8 cellular contexts compared by ENCODE assay signal in the genomic region with DNA sequence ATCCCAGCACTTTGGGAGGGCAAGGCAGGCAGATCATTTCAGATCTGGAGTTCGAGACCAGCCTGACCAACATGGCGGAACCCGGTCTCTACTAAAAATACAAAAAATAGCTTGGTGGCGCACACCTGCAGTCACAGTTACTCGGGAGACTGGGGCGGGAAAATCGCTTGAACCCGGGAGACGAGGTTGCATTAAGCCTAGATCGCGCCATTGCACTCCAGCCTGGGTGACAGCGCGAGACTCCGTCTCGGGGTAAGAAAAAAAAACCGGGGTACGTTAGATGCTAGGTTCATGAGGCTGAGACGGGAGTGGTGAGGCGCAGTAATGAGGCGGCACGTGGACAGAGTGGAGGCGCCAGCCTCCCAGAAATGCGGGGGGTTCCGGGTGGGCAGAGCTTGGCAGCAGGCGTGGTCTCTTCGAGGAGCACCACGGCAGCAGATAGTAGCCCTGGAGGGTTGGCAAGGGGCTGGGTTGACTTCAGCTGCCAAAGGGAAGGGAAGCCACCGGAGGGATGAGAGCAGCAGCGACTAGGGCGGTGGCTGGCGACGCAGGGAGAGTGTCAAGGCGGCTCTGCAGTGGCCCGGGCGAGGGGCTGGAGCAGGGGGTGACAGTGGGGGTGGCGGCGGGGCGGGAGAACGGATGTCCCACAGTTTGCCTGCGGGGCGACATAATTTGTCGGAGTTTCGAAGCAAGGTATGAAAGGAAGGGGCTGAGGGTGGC. TPM values are rescaled to one million over a fixed set of nuclear protein-coding genes. Genes with fewer than 3 reads are reported as not detected.
A peak's percentile ranks its signal among the peaks of the same experiment; 100 is the strongest.
DNase-seq lines count a peak whose midpoint lies in the region; ATAC-seq and TF ChIP-seq lines count a peak whose summit lies in the region.

No MANE protein-coding gene starts in this region.

- H3K4me1 Mint-ChIP-seq in CD8-positive, alpha-beta memory T cell = peaks cover 29 to 55% (median 37%) of the 10 kb centered on the region in 3 donors
- peaks cover 32% of the 10 kb centered on the region for H3K4me1 Mint-ChIP-seq in neural crest cell

- no peaks in the 10 kb centered on the region for H4K20me1 ChIP-seq in OCI-LY3 (ENCODE audit: insufficient read depth, low read length)

- no peaks in the 10 kb centered on the region for H3K9me3 Mint-ChIP-seq in CD8-positive, alpha-beta memory T cell
- H3K9me3 Mint-ChIP-seq in neural crest cell = no peaks in the 10 kb centered on the region

- peak overlapping the region; percentile 94 for H3K4me3 ChIP-seq in CD8-positive, alpha-beta memory T cell (ENCODE audit: low read length)
- H3K4me3 ChIP-seq in OCI-LY3 (ENCODE audit: low read length) (peak overlapping the region; percentile 82), endocrine pancreas (ENCODE audit: control insufficient read depth, insufficient read depth, low read length) (no peak overlapping the region)

- H3K4me2 ChIP-seq in OCI-LY3 (ENCODE audit: low read length) = peak overlapping the region; percentile 90

- peaks cover 73% of the 10 kb centered on the region for H3K79me2 ChIP-seq in OCI-LY3 (ENCODE audit: low read length)

- no peaks in the 10 kb centered on the region for H3K9me3 ChIP-seq in CD8-positive, alpha-beta memory T cell (ENCODE audit: low read length)
- H3K9me3 ChIP-seq in OCI-LY3 (ENCODE audit: insufficient read depth, low read length) (no peaks in the 10 kb centered on the region), endocrine pancreas (ENCODE audit: control insufficient read depth, low read length) (no peaks in the 10 kb centered on the region)

- H3K36me3 Mint-ChIP-seq in CD8-positive, alpha-beta memory T cell = peaks cover 0 to 64% (median 10%) of the 10 kb centered on the region in 3 donors
- H3K36me3 Mint-ChIP-seq in neural crest cell (ENCODE audit: low read depth) = peaks cover 12% of the 10 kb centered on the region

- TF ChIP-seq CTCF in OCI-LY3 (IDR thresholded peaks at IDR 0.05; ENCODE audit: low read depth, low read length) (no peak), neural crest cell (conservative IDR thresholded peaks at IDR 0.05) (no peak)

- peak overlapping the region; percentile 78 to 97 (median 90) for H3K27ac Mint-ChIP-seq in CD8-positive, alpha-beta memory T cell
- no peak overlapping the region for H3K27ac Mint-ChIP-seq in neural crest cell (ENCODE audit: unreplicated experiment)

- H2AFZ ChIP-seq in OCI-LY3 (ENCODE audit: low read depth, low read length) = no peak overlapping the region

- H3K27me3 Mint-ChIP-seq in CD8-positive, alpha-beta memory T cell = no peaks in the 10 kb centered on the region
- no peaks in the 10 kb centered on the region for H3K27me3 Mint-ChIP-seq in neural crest cell (ENCODE audit: low read depth)

- H3K4me1 ChIP-seq in CD8-positive, alpha-beta memory T cell (ENCODE audit: insufficient read depth, low read length) = peaks cover 41% of the 10 kb centered on the region
- peaks cover 16% of the 10 kb centered on the region for H3K4me1 ChIP-seq in OCI-LY3 (ENCODE audit: low read length)
- peaks cover 9% of the 10 kb centered on the region for H3K4me1 ChIP-seq in endocrine pancreas (ENCODE audit: control insufficient read depth, insufficient read depth, low read length)

- H3K27me3 ChIP-seq in CD8-positive, alpha-beta memory T cell (ENCODE audit: insufficient read depth, low read length, poor library complexity, severe bottlenecking) = no peaks in the 10 kb centered on the region
- H3K27me3 ChIP-seq in OCI-LY3 (ENCODE audit: low read depth, low read length) (no peaks in the 10 kb centered on the region), endocrine pancreas (ENCODE audit: control insufficient read depth, insufficient read depth, low read length) (no peaks in the 10 kb centered on the region)

- peak overlapping the region; percentile 96 for H3K27ac ChIP-seq in CD8-positive, alpha-beta memory T cell (ENCODE audit: low read depth, low read length)
- peak overlapping the region; percentile 71 for H3K27ac ChIP-seq in OCI-LY3 (ENCODE audit: low read length)

- CTCF ChIA-PET in CD8-positive, alpha-beta memory T cell (lab: Charles Lee) = interaction anchor here (1.1 to 1.7 kb wide), 2 partner anchors 33 to 35 kb away, joined by 3 to 4 read pairs; no protein-coding TSS in a partner anchor

- peak overlapping the region; percentile 90 to 97 (median 93) for H3K4me3 Mint-ChIP-seq in CD8-positive, alpha-beta memory T cell
- H3K4me3 Mint-ChIP-seq in neural crest cell = peak overlapping the region; percentile 96

- peaks cover 38% of the 10 kb centered on the region for H3K36me3 ChIP-seq in CD8-positive, alpha-beta memory T cell (ENCODE audit: insufficient read depth, low read length)
- H3K36me3 ChIP-seq in OCI-LY3 (replicated peaks; ENCODE audit: low read depth, low read length) (peaks cover 45% of the 10 kb centered on the region), endocrine pancreas (ENCODE audit: control insufficient read depth, insufficient read depth, low read length) (no peaks in the 10 kb centered on the region)

- POLR2A ChIA-PET in CD8-positive, alpha-beta memory T cell (lab: Charles Lee) = interaction anchor here (1.0 to 2.8 kb wide), 3 partner anchors 20 to 105 kb away, joined by 4 to 16 read pairs (median 5); a partner anchor contains a TSS

- no peak for ATAC-seq in HG03520 (IDR thresholded peaks at IDR 0.05; ENCODE audit: unreplicated experiment)
- ATAC-seq in GM18519 (IDR thresholded peaks at IDR 0.05; ENCODE audit: low FRiP score, unreplicated experiment) = no peak

- no peak for DNase-seq in CD8-positive, alpha-beta memory T cell
- DNase-seq in neural crest cell (ENCODE audit: low read depth, low spot score) = no peak
- DNase-seq in NCI-H1436 treated with DMSO at 0.1 percent for 48 hours (lab: John Stamatoyannopoulos, UW) = no peak
- DNase-seq in SKM-1 (lab: John Stamatoyannopoulos, UW; ENCODE audit: unreplicated experiment) = no peak

- H3K9ac ChIP-seq in OCI-LY3 (ENCODE audit: low read length) = peak overlapping the region; percentile 85
- peak overlapping the region; percentile 45 for H3K9ac ChIP-seq in endocrine pancreas (ENCODE audit: control insufficient read depth, insufficient read depth, low read length)

RNA-seq across cellular contexts. Expression of a gene that starts 0.8 kb away (rescaled TPM):
- total RNA-seq in CD8-positive, alpha-beta memory T cell = 100 to 1,000 TPM; 206 to 208 TPM
- polyA plus RNA-seq in CD8-positive, alpha-beta memory T cell = 198 TPM
- 113 and 117 TPM in 2 replicates for total RNA-seq in neural crest cell

RNA-seq across cellular contexts. Expression of a gene that starts 7.1 kb away (rescaled TPM):
- 100 to 1,000 TPM; 119 to 124 TPM for total RNA-seq in CD8-positive, alpha-beta memory T cell
- polyA plus RNA-seq in CD8-positive, alpha-beta memory T cell = 29.0 TPM
- 249 and 261 TPM in 2 replicates for total RNA-seq in neural crest cell

RNA-seq across cellular contexts. Expression of a gene that starts 14.8 kb away (rescaled TPM):
- not detected for total RNA-seq in CD8-positive, alpha-beta memory T cell
- polyA plus RNA-seq in CD8-positive, alpha-beta memory T cell = not detected
- total RNA-seq in neural crest cell = 0.66 and 0.89 TPM in 2 replicates

RNA-seq across cellular contexts. Expression of a gene that starts 29.2 kb away (rescaled TPM):
- under 1 TPM in 1 of 2 experiments, not detected in 1; 0.31 TPM for total RNA-seq in CD8-positive, alpha-beta memory T cell
- not detected for polyA plus RNA-seq in CD8-positive, alpha-beta memory T cell
- 8.9 and 9.6 TPM in 2 replicates for total RNA-seq in neural crest cell

RNA-seq across cellular contexts. Expression of a gene that starts 31.3 kb away (rescaled TPM):
- 100 to 1,000 TPM; 159 to 169 TPM for total RNA-seq in CD8-positive, alpha-beta memory T cell
- polyA plus RNA-seq in CD8-positive, alpha-beta memory T cell = 157 TPM
- total RNA-seq in neural crest cell = 127 and 128 TPM in 2 replicates
